20 cellular contexts compared by ENCODE assay signal in the genomic region with DNA sequence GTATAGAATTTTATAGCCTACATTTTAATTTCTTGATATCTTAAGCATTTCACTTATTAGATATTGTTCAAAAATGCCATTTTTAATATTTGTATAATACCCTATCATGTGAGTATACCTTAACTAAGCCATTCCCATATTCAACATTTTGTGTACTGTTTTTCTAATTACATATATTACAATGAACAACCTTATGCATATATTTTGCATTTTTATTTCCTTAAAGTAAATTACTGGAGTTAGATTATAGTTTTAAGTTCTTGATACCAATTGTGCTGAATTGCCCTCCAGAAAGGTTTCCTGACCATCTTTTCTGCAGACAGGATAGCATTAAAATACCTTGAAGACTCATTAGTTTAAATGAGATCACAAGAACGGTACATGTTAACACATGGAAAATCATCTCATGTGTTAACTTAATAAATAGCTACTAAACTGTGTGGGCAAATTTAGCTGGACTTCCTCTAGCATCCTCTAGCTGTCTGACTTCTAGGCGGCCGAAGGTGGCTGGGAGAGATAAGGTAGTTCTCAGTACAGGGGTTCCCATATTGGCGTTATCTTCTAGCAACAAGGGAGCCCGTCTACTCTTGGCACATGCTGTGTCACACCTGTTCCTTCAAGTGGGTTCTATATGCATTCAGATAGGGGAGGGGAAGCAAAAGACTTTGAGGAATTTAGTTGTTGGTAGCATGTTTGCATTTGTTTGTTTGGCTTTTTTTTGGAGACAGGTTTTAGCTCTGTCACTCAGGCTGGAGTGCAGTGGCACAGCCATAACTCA. TPM values are rescaled to one million over a fixed set of nuclear protein-coding genes. Genes with fewer than 3 reads are reported as not detected.
DNase-seq lines count a peak whose midpoint lies in the region; ATAC-seq and TF ChIP-seq lines count a peak whose summit lies in the region.
"Had no signal": no experiment of that assay in that cellular context is flagged by ENCODE, and none has a peak within 500 bp of the region (broad histone marks: within the 10 kb centered on the region; RNA-seq: fewer than 3 reads in every experiment).

No MANE protein-coding gene starts in this region.

- H3K27ac Mint-ChIP-seq in WTC11 (0 out of 2 replicates have a peak overlapping the region, but pooled peaks have one; percentile 34), H9 (no peak overlapping the region)
- H3K27ac Mint-ChIP-seq: CD8-positive, alpha-beta T cell had no signal

- no peak overlapping the region for H3K4me3 ChIP-seq in HEK293 (ENCODE audit: low read depth, low read length)
- H3K4me3 ChIP-seq: GM23248, SJSA1 had no signal

- no peak for ATAC-seq in WTC11
- ATAC-seq: CD8-positive, alpha-beta T cell had no signal

- H3K79me1 ChIP-seq in H9 (ENCODE audit: insufficient read depth, low read depth, low read length, poor library complexity, severe bottlenecking) = no peaks in the 10 kb centered on the region

- POLR2A ChIA-PET in HEK293 (lab: Yijun Ruan, JAX) (interaction anchor here (1.7 kb wide), 1 partner anchor 15 kb away, joined by 4 read pairs; the partner anchor contains the start of gene HIPK1), WTC11 (lab: Charles Lee) (no interaction called here)

- H3K23ac ChIP-seq in H9 (ENCODE audit: insufficient read length, low read depth, low read length) = no peak overlapping the region

- no peak overlapping the region for H3K9ac ChIP-seq in H9 (ENCODE audit: extremely low read depth, insufficient read length, low read length)
- H3K9ac ChIP-seq: GM23248, KMS-11 had no signal

- H2BK12ac ChIP-seq in H9 (ENCODE audit: insufficient read length, low read depth, low read length) = no peak overlapping the region

- H3K56ac ChIP-seq in H9 (ENCODE audit: insufficient read length, low read depth, low read length) = no peak overlapping the region

- H2BK20ac ChIP-seq in H9 (ENCODE audit: low read depth, low read length, poor library complexity, severe bottlenecking) = no peak overlapping the region

- CTCF ChIA-PET in HEK293 (lab: Yijun Ruan, JAX) (no interaction called here), WTC11 (lab: Charles Lee) (no interaction called here)

- no peak overlapping the region for H3K4ac ChIP-seq in H9 (ENCODE audit: low read depth, low read length)

- WGBS in H9 (ENCODE audit: extremely low coverage, insufficient read length, low lambda C conversion rate) = no CpG with 5 or more reads among the region's 5 CpGs

- H2BK120ac ChIP-seq in H9 (ENCODE audit: low read depth, low read length, poor library complexity, severe bottlenecking) = no peak overlapping the region

- H4K5ac ChIP-seq in H9 (ENCODE audit: insufficient read length, low read depth, low read length) = no peak overlapping the region

- H4K8ac ChIP-seq in H9 (replicated peaks; ENCODE audit: insufficient read length, low read depth, low read length) = no peak overlapping the region

- H2AFZ ChIP-seq in H9 (ENCODE audit: low read length) = no peak overlapping the region

- H3K79me2 ChIP-seq in H9 (ENCODE audit: insufficient read depth, low read length) = no peaks in the 10 kb centered on the region

- H2AK5ac ChIP-seq in H9 (ENCODE audit: insufficient read length, low read length) = no peak overlapping the region

- H3K14ac ChIP-seq in H9 (ENCODE audit: insufficient read depth, low read length) = no peak overlapping the region

- H3K18ac ChIP-seq in H9 (ENCODE audit: insufficient read length, low read depth, low read length) = no peak overlapping the region

- H3K4me3 Mint-ChIP-seq in WTC11 (no peak overlapping the region), H9 (no peak overlapping the region)
- H3K4me3 Mint-ChIP-seq: CD8-positive, alpha-beta T cell had no signal

- DNase-seq in DMS 273 (lab: John Stamatoyannopoulos, UW; ENCODE audit: unreplicated experiment) = peak; percentile 13
- DNase-seq in DMS 273 treated with DMSO at 0.1 percent for 48 hours (lab: John Stamatoyannopoulos, UW) = no peak
- no peak for DNase-seq in WTC11 (ENCODE audit: low spot score)
- DNase-seq in inferior parietal cortex (ENCODE audit: extremely low spot score) = peak; percentile 53
- DNase-seq in NCI-H2029 treated with DMSO at 0.1 percent for 48 hours (lab: John Stamatoyannopoulos, UW) = no peak
- DNase-seq in hepatic stellate cell (ENCODE audit: low spot score) = no peak
- no peak for DNase-seq in H9
- DNase-seq: AML-193; CD8-positive, alpha-beta T cell; DMS79 treated with DMSO at 0.1 percent for 48 hours; GM23248; HCEC 1CT; NCI-H1092 treated with DMSO at 0.1 percent for 48 hours; NCI-H1436 treated with DMSO at 0.1 percent for 48 hours; NCI-H524 treated with DMSO at 0.1 percent for 48 hours had no signal

- H3K27me3 Mint-ChIP-seq in WTC11 (ENCODE audit: low read depth) (peaks cover 10% of the 10 kb centered on the region), H9 (ENCODE audit: low read depth) (peaks cover 6% of the 10 kb centered on the region)

- no peak overlapping the region for H4K91ac ChIP-seq in H9 (ENCODE audit: insufficient read length, low read depth, low read length)

- H3T11ph ChIP-seq in H9 (ENCODE audit: low read length) = no peak overlapping the region

- no peak overlapping the region for H3K4me2 ChIP-seq in H9 (ENCODE audit: insufficient read depth, insufficient read length, low read length)
- H3K4me2 ChIP-seq: KMS-11 had no signal

- H3K36me3 Mint-ChIP-seq in WTC11 = peaks cover 17% of the 10 kb centered on the region
- peaks cover 5 to 23% (median 22%) of the 10 kb centered on the region in 3 experiments; a peak in 6 of 7 replicates for H3K36me3 Mint-ChIP-seq in H9 (ENCODE audit: insufficient read depth in 1 of 3, low read depth in 3 of 3)

- no peaks in the 10 kb centered on the region for H4K20me1 ChIP-seq in H9 (ENCODE audit: control insufficient read depth, insufficient read depth, insufficient read length)

- H3K36me3 ChIP-seq in HEK293 (ENCODE audit: control insufficient read depth in 2 of 2, insufficient read depth in 1 of 2, low read length in 2 of 2) = peaks cover 16 to 49% of the 10 kb centered on the region in 2 experiments

- no peaks in the 10 kb centered on the region; the same call in 1 of the 2 replicates for H3K4me1 ChIP-seq in HEK293 (ENCODE audit: control insufficient read depth, insufficient read depth, low read length)
- H3K4me1 ChIP-seq in H9 (ENCODE audit: insufficient read depth, low read length) = no peaks in the 10 kb centered on the region
- H3K4me1 ChIP-seq: SJSA1 had no signal

- H3K23me2 ChIP-seq in H9 (ENCODE audit: insufficient read length, low read depth, low read length, poor library complexity, severe bottlenecking) = no peaks in the 10 kb centered on the region

- no peak overlapping the region for H2BK5ac ChIP-seq in H9 (ENCODE audit: insufficient read length, low read length)

- no peak overlapping the region for H2BK15ac ChIP-seq in H9 (ENCODE audit: low read depth, low read length)

- H3K9me3 Mint-ChIP-seq in WTC11 (no peaks in the 10 kb centered on the region), H9 (no peaks in the 10 kb centered on the region)
- H3K9me3 Mint-ChIP-seq: CD8-positive, alpha-beta T cell had no signal

- TF ChIP-seq CTCF in HEK293 (tag by site-specific recombination; IDR thresholded peaks at IDR 0.05) (no peak), WTC11 (IDR thresholded peaks at IDR 0.05) (no peak), H9 (conservative IDR thresholded peaks at IDR 0.05) (no peak)

- H3K27me3 ChIP-seq in H9 (ENCODE audit: insufficient read depth, low read length) = no peaks in the 10 kb centered on the region
- H3K27me3 ChIP-seq: SJSA1 had no signal

- H3K27ac ChIP-seq in HEK293 (ENCODE audit: extremely low read depth, low read depth, low read length) (no peak overlapping the region), H9 (ENCODE audit: insufficient read length, low read depth, low read length) (no peak overlapping the region)
- H3K27ac ChIP-seq: 22Rv1, GM23248, KMS-11, SJSA1 had no signal

- H3K9me3 ChIP-seq in HEK293 (ENCODE audit: control insufficient read depth, insufficient read depth, low read depth, low read length) (no peaks in the 10 kb centered on the region), H9 (ENCODE audit: control insufficient read depth, low read depth, low read length) (no peaks in the 10 kb centered on the region)
- H3K9me3 ChIP-seq: SJSA1 had no signal

- H3K4me1 Mint-ChIP-seq in WTC11 = peaks cover 2% of the 10 kb centered on the region; the same call in 1 of the 2 replicates
- peaks cover 3% of the 10 kb centered on the region in 2 experiments; a peak in 1 of 4 replicates for H3K4me1 Mint-ChIP-seq in H9

TF ChIP-seq in HEK293, 187 proteins besides CTCF, POLR2A, EP300 and RAD21:
- TF ChIP-seq ZNF362 (tag by site-specific recombination; IDR thresholded peaks at IDR 0.05) = 0 out of 2 replicates have a peak, but pooled peaks have one; percentile 29
- no peak for TF ChIP-seq ZSCAN16 (tag by site-specific recombination; IDR thresholded peaks at IDR 0.05)

TF ChIP-seq in WTC11, 78 proteins besides CTCF, POLR2A, EP300 and RAD21:
- TF ChIP-seq NFYB (CRISPR knock-in tag; conservative IDR thresholded peaks at IDR 0.05; ENCODE audit: low read depth) (no peak), ATF3 (CRISPR knock-in tag; conservative IDR thresholded peaks at IDR 0.05) (no peak)

RNA-seq across cellular contexts. Expression of gene DCLRE1B, which starts 8.9 kb away (rescaled TPM):
- total RNA-seq in WTC11 (2021) (9.4 to 11.1 TPM (median 9.5 TPM) in 3 replicates), H9 (2021) (12.0 and 13.4 TPM in 2 replicates)

RNA-seq across cellular contexts. Expression of gene AP4B1, which starts 9.5 kb away (rescaled TPM):
- total RNA-seq in WTC11 (2021) (10.6 to 14.2 TPM (median 13.6 TPM) in 3 replicates), H9 (2021) (19.3 and 19.7 TPM in 2 replicates)

RNA-seq across cellular contexts. Expression of gene HIPK1, which starts 15.0 kb away (rescaled TPM):
- total RNA-seq in WTC11 (2021) (52.2 to 56.9 TPM (median 53.9 TPM) in 3 replicates), H9 (2021) (65.7 and 68.1 TPM in 2 replicates)

RNA-seq across cellular contexts. Expression of gene BCL2L15, which starts 26.7 kb away (rescaled TPM):
- total RNA-seq in WTC11 (2021) (0.17 to 0.30 TPM (median 0.18 TPM) in 3 replicates), H9 (2021) (0.22 and 0.53 TPM in 2 replicates)
- total RNA-seq: Right ventricle myocardium inferior had no signal

RNA-seq across cellular contexts. Expression of gene PTPN22, which starts 42.6 kb away (rescaled TPM):
- total RNA-seq in WTC11 (2021) = 0.11 to 0.18 TPM in 2 of 3 replicates, not detected in the other
- not detected in 2 replicates for total RNA-seq in H9 (2021)

Comparison
In these comparisons a context has a peak if more than half of its experiments do, and no peak if none do; other contexts are left out.
1. DNase-seq: peak in DMS 273 (single experiment) and inferior parietal cortex (single experiment); none in DMS 273 treated with DMSO at 0.1 percent for 48 hours (single experiment), WTC11 (single experiment), NCI-H2029 treated with DMSO at 0.1 percent for 48 hours (single experiment), hepatic stellate cell (single experiment) and H9 (single experiment).